In the genomic region with DNA sequence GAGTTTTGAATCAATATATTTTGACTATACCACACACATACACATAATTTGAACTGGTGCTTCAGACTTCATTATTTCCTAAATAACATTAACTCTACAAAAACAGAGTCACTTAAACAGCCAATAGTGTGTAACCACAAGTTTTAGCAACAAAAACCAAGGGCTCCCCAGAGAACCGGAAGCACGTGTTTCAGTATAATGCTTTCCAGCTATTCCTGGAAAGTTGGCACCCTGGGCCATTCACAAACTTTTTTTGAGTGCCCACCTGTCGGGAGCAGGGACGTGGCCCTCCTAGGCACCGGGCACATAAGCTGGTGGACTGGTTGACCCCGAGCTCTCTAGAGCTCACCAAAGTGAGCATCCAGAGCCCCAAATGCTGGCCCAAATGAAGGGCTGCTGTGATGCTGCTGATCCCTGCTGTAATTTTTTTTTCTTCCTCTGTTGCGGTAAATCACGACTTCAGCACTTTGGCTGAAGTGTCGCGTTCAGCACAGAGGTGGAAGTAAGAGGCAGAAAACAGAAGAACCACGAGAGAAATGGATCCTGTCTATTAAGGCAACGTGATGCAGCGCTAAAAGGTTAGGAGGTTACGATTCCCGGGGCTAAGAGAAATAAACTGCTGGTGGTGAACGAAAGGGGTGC, we compare ENCODE assay signal across 9 cellular contexts. TPM values are rescaled to one million over a fixed set of nuclear protein-coding genes. Genes with fewer than 3 reads are reported as not detected.
DNase-seq lines count a peak whose midpoint lies in the region; ATAC-seq and TF ChIP-seq lines count a peak whose summit lies in the region.
"Had no signal": no experiment of that assay in that cellular context is flagged by ENCODE, and none has a peak within 500 bp of the region (broad histone marks: within the 10 kb centered on the region; RNA-seq: fewer than 3 reads in every experiment).

No MANE protein-coding gene starts in this region.

- intact Hi-C loops in sciatic nerve (cut with DNase I), result no loop called here

- no peak for TF ChIP-seq CTCF in endothelial cell (IDR thresholded peaks at IDR 0.05; ENCODE audit: unreplicated experiment)
- TF ChIP-seq CTCF in retinal pigment epithelial cell (conservative IDR thresholded peaks at IDR 0.05; ENCODE audit: low read depth, low read length), result no peak

- no peaks in the 10 kb centered on the region for H3K9me3 Mint-ChIP-seq in endothelial cell (ENCODE audit: unreplicated experiment)

- peak overlapping the region; percentile 34 for H3K4me3 ChIP-seq in retinal pigment epithelial cell (ENCODE audit: low read length)

- peak; percentile 18 for DNase-seq in NCI-H2107 treated with DMSO at 0.1 percent for 48 hours (lab: John Stamatoyannopoulos, UW; ENCODE audit: unreplicated experiment)
- DNase-seq in NCI-H2107 (lab: John Stamatoyannopoulos, UW), result no peak
- peak; percentile 22 for DNase-seq in NCI-H1105 treated with DMSO at 0.1 percent for 48 hours (lab: John Stamatoyannopoulos, UW)
- DNase-seq in endothelial cell (ENCODE audit: low spot score), result no peak
- DNase-seq in retinal pigment epithelial cell (ENCODE audit: low read depth), result no peak
- DNase-seq in sciatic nerve (ENCODE audit: low spot score), result no peak
- DNase-seq in medulla oblongata (ENCODE audit: extremely low spot score), result no peak

- ATAC-seq in sciatic nerve (no peak), HG02870 (IDR thresholded peaks at IDR 0.05; ENCODE audit: unreplicated experiment) (no peak)

- H3K27ac Mint-ChIP-seq in endothelial cell (ENCODE audit: unreplicated experiment), result no peak overlapping the region

- peaks cover 6% of the 10 kb centered on the region for H3K4me1 Mint-ChIP-seq in endothelial cell (ENCODE audit: unreplicated experiment)

- H3K27me3 Mint-ChIP-seq in endothelial cell (ENCODE audit: unreplicated experiment), result peaks cover 22% of the 10 kb centered on the region

- peaks cover 3% of the 10 kb centered on the region for H3K36me3 Mint-ChIP-seq in endothelial cell (ENCODE audit: low read depth, unreplicated experiment)

- H3K4me3 Mint-ChIP-seq in endothelial cell (ENCODE audit: unreplicated experiment), result peak overlapping the region; percentile 37

RNA-seq across cellular contexts. Expression of gene SLC35D3, which starts 1.8 kb away (rescaled TPM):
- total RNA-seq in endothelial cell (ENCODE audit: unreplicated experiment) (not detected), sciatic nerve (not detected)
- total RNA-seq: activated CD8-positive, alpha-beta memory T cell treated with anti-CD3 and anti-CD28 coated beads for 36 hours had no signal

Comparison
In these comparisons a context has a peak if more than half of its experiments do, and no peak if none do; other contexts are left out.
1. DNase-seq: peak in NCI-H2107 treated with DMSO at 0.1 percent for 48 hours (single experiment) and NCI-H1105 treated with DMSO at 0.1 percent for 48 hours (single experiment); none in NCI-H2107 (single experiment), endothelial cell (single experiment), retinal pigment epithelial cell (single experiment), sciatic nerve (single experiment) and medulla oblongata (single experiment).